Comparison of ENCODE assay signal across 8 cellular contexts in genomic region chrX:154478728-154479622, GRCh38. TPM values are rescaled to one million over a fixed set of nuclear protein-coding genes. Genes with fewer than 3 reads are reported as not detected.
DNase-seq lines count a peak whose midpoint lies in the region; ATAC-seq and TF ChIP-seq lines count a peak whose summit lies in the region.

A gene with protein sequence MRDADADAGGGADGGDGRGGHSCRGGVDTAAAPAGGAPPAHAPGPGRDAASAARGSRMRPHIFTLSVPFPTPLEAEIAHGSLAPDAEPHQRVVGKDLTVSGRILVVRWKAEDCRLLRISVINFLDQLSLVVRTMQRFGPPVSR (minus strand): TSS chrX:154479281. CDS start chrX:154478915, 366 bp downstream.

- peak; percentile 59 for TF ChIP-seq POLR2A in transverse colon (IDR thresholded peaks at IDR 0.05)

- WGBS in transverse colon (ENCODE audit: low coverage in 1 of 2), 2 donors: 62% methylated on average over 84 of the region's 85 CpGs; no CpG with 5 or more reads in 1 of the 2 donors

- peak; percentile 89 for ATAC-seq in HG02623 (IDR thresholded peaks at IDR 0.05; ENCODE audit: unreplicated experiment)

- TF ChIP-seq CTCF in GM12864 (IDR thresholded peaks at IDR 0.05; ENCODE audit: low read depth, low read length, missing control alignments) (no peak), cardiac muscle cell (IDR thresholded peaks at IDR 0.05; ENCODE audit: low read depth, low read length) (no peak), transverse colon (IDR thresholded peaks at IDR 0.05) (no peak)

- intact Hi-C loops in transverse colon (cut with DNase I; ENCODE audit: low total_unique reads): no loop called here

- DNase-seq in GM12864 (ENCODE audit: low read depth): peak; percentile 66
- DNase-seq in NCI-H1105 (lab: John Stamatoyannopoulos, UW): peak; percentile 88
- DNase-seq in SW 1271 (lab: John Stamatoyannopoulos, UW): peak; percentile 48 to 84
- DNase-seq in activated naive CD8-positive, alpha-beta T cell treated with anti-CD3 and anti-CD28 coated beads, Interleukin-2, amount 50 U/mL, for 16 hours (ENCODE audit: low read depth, low spot score): peak; percentile 84
- peak; percentile 91 to 94 for DNase-seq in cardiac muscle cell (ENCODE audit: low read depth in 1 of 2, low spot score in 1 of 2)
- DNase-seq in pons (ENCODE audit: low spot score): peak; percentile 78
- peak; percentile 96 for DNase-seq in transverse colon

- no peak for TF ChIP-seq EP300 in transverse colon (IDR thresholded peaks at IDR 0.05; ENCODE audit: low read depth)

- H3K27me3 ChIP-seq in cardiac muscle cell (no peaks in the 10 kb centered on the region), transverse colon (no peaks in the 10 kb centered on the region)

- in situ Hi-C loops in transverse colon (cut with MboI; ENCODE audit: low pct_ligation_motif_present in 1 of 4, low pct_unique_long_range_greater_than_20kb in 1 of 4, low sequenced_read_pairs in 3 of 4): no loop called here

- H3K36me3 ChIP-seq in cardiac muscle cell: no peaks in the 10 kb centered on the region
- H3K36me3 ChIP-seq in transverse colon: no peaks in the 10 kb centered on the region

- H3K27ac ChIP-seq in cardiac muscle cell (peak within 1 kb of the TSS; percentile 78), transverse colon (peak within 1 kb of the TSS; percentile 82 to 91 (median 85))

- H3K9me3 ChIP-seq in cardiac muscle cell (ENCODE audit: low read depth): no peaks in the 10 kb centered on the region
- no peaks in the 10 kb centered on the region for H3K9me3 ChIP-seq in transverse colon

- H3K4me3 ChIP-seq in GM12864 (ENCODE audit: low read depth, low read length) (peak within 1 kb of the TSS; percentile 63), cardiac muscle cell (peak within 1 kb of the TSS; percentile 47), transverse colon (peak within 1 kb of the TSS; percentile 30 to 50 (median 44))

- H3K4me1 ChIP-seq in cardiac muscle cell (ENCODE audit: low read depth) (no peaks in the 10 kb centered on the region), transverse colon (peaks cover 4 to 6% (median 5%) of the 10 kb centered on the region in 4 donors)

RNA-seq across cellular contexts. Expression of the gene that starts here (rescaled TPM):
- total RNA-seq in cardiac muscle cell: 71.2 and 82.7 TPM in 2 replicates
- polyA plus RNA-seq in cardiac muscle cell: 63.5 and 71.4 TPM in 2 replicates
- total RNA-seq in transverse colon: 10 to 100 TPM in 2 of 4 donors, 1 to 10 TPM in 1, not detected in 1; 3.0 to 28.4 (median 23.3) TPM

Comparison
In these comparisons a context has a peak if more than half of its experiments do, and no peak if none do; other contexts are left out.
1. Peak in every context shown above with its lines: DNase-seq, ATAC-seq, H3K4me3 ChIP-seq and H3K27ac ChIP-seq.